ENCODE assay signal across 27 cellular contexts in genomic region chr19:18577365-18577914, GRCh38. TPM values are rescaled to one million over a fixed set of nuclear protein-coding genes. Genes with fewer than 3 reads are reported as not detected.
DNase-seq lines count a peak whose midpoint lies in the region; ATAC-seq, FAIRE-seq and TF ChIP-seq lines count a peak whose summit lies in the region.
"Had no signal": no experiment of that assay in that cellular context is flagged by ENCODE, and none has a peak within 500 bp of the region (broad histone marks: within the 10 kb centered on the region; RNA-seq: fewer than 3 reads in every experiment).

No MANE protein-coding gene starts in this region.

- TF ChIP-seq CTCF in HepG2 (CRISPR knock-in tag; IDR thresholded peaks at IDR 0.05): no peak
- no peak for TF ChIP-seq CTCF in right lobe of liver (IDR thresholded peaks at IDR 0.05)
- no peak for TF ChIP-seq CTCF in activated B cell treated with CpG ODN at 0.5 μM for 24 hours (IDR thresholded peaks at IDR 0.05)
- TF ChIP-seq CTCF in esophagus muscularis mucosa (IDR thresholded peaks at IDR 0.05): no peak

- no peak overlapping the region for H3K4me2 ChIP-seq in HepG2 (ENCODE audit: low read depth, low read length)

- CTCF ChIA-PET in HepG2 (lab: Yijun Ruan, JAX; ENCODE audit: low intra/inter-chr PET ratio, low total read pairs) (no interaction called here), activated B cell treated with CpG ODN at 0.5 μM for 24 hours (lab: Charles Lee) (interaction anchor here (1.2 kb wide), 1 partner anchor 12 kb away, joined by 4 read pairs; no protein-coding TSS in a partner anchor)

- peaks cover 15% of the 10 kb centered on the region for H3K4me1 ChIP-seq in HepG2 (ENCODE audit: insufficient read depth, low read length)
- peaks cover 0 to 18% (median 6%) of the 10 kb centered on the region in 4 donors for H3K4me1 ChIP-seq in right lobe of liver
- H3K4me1 ChIP-seq in esophagus muscularis mucosa: peaks cover 12 to 17% (median 15%) of the 10 kb centered on the region in 4 donors

- no peak for TF ChIP-seq RAD21 in HepG2 (CRISPR knock-in tag; IDR thresholded peaks at IDR 0.05)

- peaks cover 10% of the 10 kb centered on the region for H4K20me1 ChIP-seq in HepG2 (ENCODE audit: insufficient read depth, low read length)

- TF ChIP-seq EP300 in HepG2 (IDR thresholded peaks at IDR 0.05; ENCODE audit: low read depth in 2 of 2, low read length in 2 of 2): no peak
- no peak for TF ChIP-seq EP300 in HepG2 (CRISPR knock-in tag; IDR thresholded peaks at IDR 0.05; ENCODE audit: borderline replicate concordance)
- TF ChIP-seq EP300 in esophagus muscularis mucosa (IDR thresholded peaks at IDR 0.05): no peak

- H3K27me3 Mint-ChIP-seq in activated B cell treated with CpG ODN at 0.5 μM for 24 hours: no peaks in the 10 kb centered on the region
- H3K27me3 Mint-ChIP-seq in stimulated activated naive B cell treated with anti-CD40 and anti-IgM and Interleukin-4, amounts not matched to agents 10 μg/mL and 1 μg/mL and 100 μg/mL, for 72 hours: no peaks in the 10 kb centered on the region
- H3K27me3 Mint-ChIP-seq: activated CD8-positive, alpha-beta memory T cell treated with anti-CD3 and anti-CD28 coated beads, Interleukin-2, amount 10 ng/mL, durations not matched to agents 7 days and 5 days; CD4-positive, alpha-beta memory T cell; naive B cell had no signal

- H3K36me3 ChIP-seq in HepG2 (replicated peaks in 1 of 2; ENCODE audit: control insufficient read depth in 1 of 2, insufficient read depth in 2 of 2, low read length in 2 of 2) (peaks cover 16 to 23% of the 10 kb centered on the region in 2 experiments; a peak in 4 of 5 replicates), right lobe of liver (peaks cover 5 to 39% (median 22%) of the 10 kb centered on the region in 4 donors), esophagus muscularis mucosa (peaks cover 35 to 55% (median 45%) of the 10 kb centered on the region in 4 donors)

- H3K27ac ChIP-seq in HepG2 (ENCODE audit: extremely low read length, insufficient read depth, low read length) (no peak overlapping the region), right lobe of liver (no peak overlapping the region), esophagus muscularis mucosa (replicated peaks in 1 of 4) (no peak overlapping the region)
- H3K27ac ChIP-seq: breast epithelium, epithelial cell of prostate, GM23248, left ventricle myocardium inferior, SJCRH30, tibial nerve had no signal

- H3K9me3 ChIP-seq in HepG2 (ENCODE audit: low read length): no peaks in the 10 kb centered on the region
- no peaks in the 10 kb centered on the region for H3K9me3 ChIP-seq in right lobe of liver
- no peaks in the 10 kb centered on the region for H3K9me3 ChIP-seq in esophagus muscularis mucosa
- H3K9me3 ChIP-seq: breast epithelium, left ventricle myocardium inferior, SJCRH30, tibial nerve had no signal

- no peak overlapping the region for H3K4me3 Mint-ChIP-seq in activated B cell treated with CpG ODN at 0.5 μM for 24 hours
- no peak overlapping the region for H3K4me3 Mint-ChIP-seq in stimulated activated naive B cell treated with anti-CD40 and anti-IgM and Interleukin-4, amounts not matched to agents 10 μg/mL and 1 μg/mL and 100 μg/mL, for 72 hours
- H3K4me3 Mint-ChIP-seq: activated CD8-positive, alpha-beta memory T cell treated with anti-CD3 and anti-CD28 coated beads, Interleukin-2, amount 10 ng/mL, durations not matched to agents 7 days and 5 days had no signal

- H3K36me3 Mint-ChIP-seq in activated B cell treated with CpG ODN at 0.5 μM for 24 hours (ENCODE audit: low read depth): peaks cover 59% of the 10 kb centered on the region
- H3K36me3 Mint-ChIP-seq in stimulated activated naive B cell treated with anti-CD40 and anti-IgM and Interleukin-4, amounts not matched to agents 10 μg/mL and 1 μg/mL and 100 μg/mL, for 72 hours: peaks cover 33 to 48% of the 10 kb centered on the region in 2 donors

- POLR2A ChIA-PET in HepG2 (lab: Yijun Ruan, JAX) (interaction anchor here (0.9 to 2.1 kb wide), 2 partner anchors 10 to 11 kb away, joined by 3 to 7 read pairs; partner anchors contain the start of gene REX1BD), activated B cell treated with CpG ODN at 0.5 μM for 24 hours (lab: Charles Lee) (interaction anchor here (0.5 to 2.6 kb wide), 3 partner anchors 11 to 96 kb away, joined by 4 to 21 read pairs (median 8); partner anchors contain the start of genes KXD1 and REX1BD)

- H3K27me3 ChIP-seq in HepG2 (ENCODE audit: control insufficient read depth in 1 of 2, insufficient read depth in 2 of 2, low read length in 2 of 2) (no peaks in the 10 kb centered on the region; a peak in 1 of 5 replicates), right lobe of liver (no peaks in the 10 kb centered on the region), esophagus muscularis mucosa (no peaks in the 10 kb centered on the region)
- H3K27me3 ChIP-seq: breast epithelium, tibial nerve had no signal

- WGBS in HepG2 (ENCODE audit: low lambda C conversion rate): 95% methylated on average over 21 of the region's 21 CpGs
- 95% methylated on average over 13 of the region's 21 CpGs for WGBS in right lobe of liver (ENCODE audit: insufficient coverage, low coverage, low lambda C conversion rate, missing lambda C conversion rate)
- 93% methylated on average over 19 of the region's 21 CpGs for whole genome bisulfite sequencing in esophagus muscularis mucosa

- H2AFZ ChIP-seq in HepG2 (ENCODE audit: low read length): no peak overlapping the region
- H2AFZ ChIP-seq: GM23248 had no signal

- intact Hi-C loops in HepG2 (cut with micrococcal nuclease; ENCODE audit: unreplicated experiment): no loop called here
- intact Hi-C loops in right lobe of liver (cut with DNase I): loop anchor here in 1 of 2 donors (10.0 kb wide), 1 partner anchor 123 kb away; no protein-coding TSS in a partner anchor
- intact Hi-C loops in activated B cell treated with CpG ODN at 0.5 μM for 24 hours (cut with micrococcal nuclease): no loop called here
- intact Hi-C loops in esophagus muscularis mucosa (cut with DNase I): no loop called here

- ATAC-seq in HepG2: no peak
- ATAC-seq in right lobe of liver: no peak
- ATAC-seq in activated B cell treated with CpG ODN at 0.5 μM for 24 hours (ENCODE audit: low read depth): no peak
- ATAC-seq in stimulated activated naive B cell treated with anti-CD40 and anti-IgM and Interleukin-4, amounts not matched to agents 10 μg/mL and 1 μg/mL and 100 μg/mL, for 72 hours (replicated peaks): no peak
- no peak for ATAC-seq in HG03139 (IDR thresholded peaks at IDR 0.05; ENCODE audit: unreplicated experiment)
- ATAC-seq: activated CD8-positive, alpha-beta memory T cell treated with anti-CD3 and anti-CD28 coated beads, Interleukin-2, amount 10 ng/mL, durations not matched to agents 7 days and 5 days had no signal

- BruUV-seq in HepG2 (replicated peaks; lab: Mats Ljungman, UMichigan): no TSS peak

- DNase-seq in HepG2 (ENCODE audit: low spot score) (no peak), right lobe of liver (no peak), activated B cell treated with CpG ODN at 0.5 μM for 24 hours (no peak), esophagus muscularis mucosa (ENCODE audit: extremely low spot score) (no peak)
- DNase-seq in stimulated activated naive B cell treated with anti-CD40 and anti-IgM and Interleukin-4, amounts not matched to agents 10 μg/mL and 1 μg/mL and 100 μg/mL, for 72 hours: no peak
- DNase-seq: activated CD4-positive, CD25-positive, alpha-beta regulatory T cell; activated CD8-positive, alpha-beta memory T cell treated with anti-CD3 and anti-CD28 coated beads, Interleukin-2, amount 10 ng/mL, durations not matched to agents 7 days and 5 days; activated naive CD4-positive, alpha-beta T cell treated with anti-CD3 and anti-CD28 coated beads, Interleukin-2, amount 50 U/mL, for 16 hours; AML-193; CD4-positive, alpha-beta memory T cell; effector CD4-positive, alpha-beta T cell; glutamatergic neuron; GM23248; islet precursor cell; left ventricle myocardium inferior; naive B cell; NCI-H1105 treated with DMSO at 0.1 percent for 48 hours; NCI-H2029 treated with DMSO at 0.1 percent for 48 hours; NCI-H226; SJCRH30; small intestine had no signal

- H3K4me1 Mint-ChIP-seq in activated B cell treated with CpG ODN at 0.5 μM for 24 hours: peaks cover 25% of the 10 kb centered on the region
- peaks cover 18 to 27% of the 10 kb centered on the region in 2 donors for H3K4me1 Mint-ChIP-seq in stimulated activated naive B cell treated with anti-CD40 and anti-IgM and Interleukin-4, amounts not matched to agents 10 μg/mL and 1 μg/mL and 100 μg/mL, for 72 hours

- no peak overlapping the region for H3K9ac ChIP-seq in HepG2 (ENCODE audit: insufficient read depth, low read depth, low read length)
- H3K9ac ChIP-seq: GM23248 had no signal

- in situ Hi-C loops in HepG2 (cut with HindIII; ENCODE audit: extremely low pct_ligation_motif_present, low pct_unique_long_range_greater_than_20kb): no loop called here

- H3K9me3 Mint-ChIP-seq in activated B cell treated with CpG ODN at 0.5 μM for 24 hours: no peaks in the 10 kb centered on the region
- no peaks in the 10 kb centered on the region for H3K9me3 Mint-ChIP-seq in stimulated activated naive B cell treated with anti-CD40 and anti-IgM and Interleukin-4, amounts not matched to agents 10 μg/mL and 1 μg/mL and 100 μg/mL, for 72 hours
- H3K9me3 Mint-ChIP-seq: CD4-positive, alpha-beta memory T cell; naive B cell had no signal

- H3K79me2 ChIP-seq in HepG2 (ENCODE audit: insufficient read depth, low read length): peaks cover 14% of the 10 kb centered on the region

- H3K4me3 ChIP-seq in HepG2 (replicated peaks in 1 of 3; ENCODE audit: insufficient read depth in 1 of 3, low read depth in 2 of 3, low read length in 3 of 3) (no peak overlapping the region), right lobe of liver (no peak overlapping the region), esophagus muscularis mucosa (no peak overlapping the region)
- H3K4me3 ChIP-seq: breast epithelium, GM23248, left ventricle myocardium inferior, SJCRH30, tibial nerve had no signal

- peak overlapping the region; percentile 59 for H3K27ac Mint-ChIP-seq in activated B cell treated with CpG ODN at 0.5 μM for 24 hours
- peak overlapping the region; percentile 51 for H3K27ac Mint-ChIP-seq in stimulated activated naive B cell treated with anti-CD40 and anti-IgM and Interleukin-4, amounts not matched to agents 10 μg/mL and 1 μg/mL and 100 μg/mL, for 72 hours
- H3K27ac Mint-ChIP-seq: activated CD8-positive, alpha-beta memory T cell treated with anti-CD3 and anti-CD28 coated beads, Interleukin-2, amount 10 ng/mL, durations not matched to agents 7 days and 5 days had no signal

- FAIRE-seq in HepG2 (lab: Jason Lieb, UNC): no peak
- FAIRE-seq: A204.1, colon, small intestine had no signal

- TF ChIP-seq POLR2A in HepG2 (IDR thresholded peaks at IDR 0.05; ENCODE audit: insufficient read depth in 1 of 2, low read depth in 2 of 2, low read length in 2 of 2) (no peak), right lobe of liver (IDR thresholded peaks at IDR 0.05) (no peak), esophagus muscularis mucosa (IDR thresholded peaks at IDR 0.05; ENCODE audit: low read depth) (no peak)

RNA-seq across cellular contexts. Expression of gene UBA52, which starts 5.8 kb away (rescaled TPM):
- total RNA-seq in HepG2 (2016; rRNA removed; fragmentation: Illumina TruSeq; extraction: Trizol): 959 and 1,184 TPM in 2 replicates
- total RNA-seq in HepG2 (2016; cell fraction: cytosol; rRNA removed; fragmentation: Illumina TruSeq; extraction: Trizol; ENCODE audit: low read depth): 1,298 and 1,315 TPM in 2 replicates
- 938 and 1,264 TPM in 2 replicates for total RNA-seq in HepG2 (2016; cell fraction: insoluble cytoplasmic fraction; rRNA removed; fragmentation: Illumina TruSeq; extraction: Trizol)
- total RNA-seq in HepG2 (2016; cell fraction: membrane; rRNA removed; fragmentation: Illumina TruSeq; extraction: Trizol): 1,565 and 1,724 TPM in 2 replicates
- total RNA-seq in HepG2 (2016; cell fraction: nucleus; rRNA removed; fragmentation: Illumina TruSeq; extraction: Trizol): 276 and 314 TPM in 2 replicates
- 1,655 and 1,782 TPM in 2 replicates for polyA plus RNA-seq in HepG2 (2011; rRNA removed)
- polyA plus RNA-seq in HepG2 (2011; cell fraction: cytosol; rRNA removed): 2,000 and 3,037 TPM in 2 replicates
- polyA plus RNA-seq in HepG2 (2011; cell fraction: nucleus; rRNA removed): 482 and 607 TPM in 2 replicates
- 1,641 and 1,658 TPM in 2 replicates for polyA plus RNA-seq in HepG2 (2012)
- 1,864 and 1,905 TPM in 2 replicates for polyA plus RNA-seq in HepG2 (2016; cell fraction: cytosol; fragmentation: Illumina TruSeq; extraction: Trizol; ENCODE audit: low read depth)
- polyA plus RNA-seq in HepG2 (2016; cell fraction: insoluble cytoplasmic fraction; fragmentation: Illumina TruSeq; extraction: Trizol; ENCODE audit: low read depth): 1,524 and 1,536 TPM in 2 replicates
- 2,008 and 2,053 TPM in 2 replicates for polyA plus RNA-seq in HepG2 (2016; cell fraction: membrane; fragmentation: Illumina TruSeq; extraction: Trizol; ENCODE audit: low read depth)
- 658 and 675 TPM in 2 replicates for polyA plus RNA-seq in HepG2 (2016; cell fraction: nucleus; fragmentation: Illumina TruSeq; extraction: Trizol; ENCODE audit: insufficient read depth, low read depth)
- 1,990 and 2,943 TPM in 2 replicates for polyA minus RNA-seq in HepG2 (2011; rRNA and poly(A)+ RNA removed; ENCODE audit: low replicate concordance)
- 420 and 430 TPM in 2 replicates for polyA minus RNA-seq in HepG2 (2011; cell fraction: cytosol; rRNA and poly(A)+ RNA removed)
- 113 and 142 TPM in 2 replicates for polyA minus RNA-seq in HepG2 (2011; cell fraction: nucleus; rRNA and poly(A)+ RNA removed)
- total RNA-seq in right lobe of liver: 100 to 1,000 TPM; 256 to 470 (median 406) TPM
- total RNA-seq in activated B cell treated with CpG ODN at 0.5 μM for 24 hours: 1,962 and 2,164 TPM in 2 replicates
- 100 to 1,000 TPM; 560 to 800 (median 665) TPM for total RNA-seq in esophagus muscularis mucosa

RNA-seq across cellular contexts. Expression of gene REX1BD, which starts 11.2 kb away (rescaled TPM):
- total RNA-seq in HepG2 (2016; rRNA removed; fragmentation: Illumina TruSeq; extraction: Trizol) (20.7 and 25.4 TPM in 2 replicates), right lobe of liver (10 to 100 TPM; 30.4 to 71.7 (median 45.6) TPM), activated B cell treated with CpG ODN at 0.5 μM for 24 hours (83.7 and 85.9 TPM in 2 replicates), esophagus muscularis mucosa (10 to 100 TPM; 56.1 to 77.7 (median 67.0) TPM)
- 16.9 and 18.9 TPM in 2 replicates for total RNA-seq in HepG2 (2016; cell fraction: cytosol; rRNA removed; fragmentation: Illumina TruSeq; extraction: Trizol; ENCODE audit: low read depth)
- 21.8 and 27.1 TPM in 2 replicates for total RNA-seq in HepG2 (2016; cell fraction: insoluble cytoplasmic fraction; rRNA removed; fragmentation: Illumina TruSeq; extraction: Trizol)
- total RNA-seq in HepG2 (2016; cell fraction: membrane; rRNA removed; fragmentation: Illumina TruSeq; extraction: Trizol): 14.9 and 19.7 TPM in 2 replicates
- total RNA-seq in HepG2 (2016; cell fraction: nucleus; rRNA removed; fragmentation: Illumina TruSeq; extraction: Trizol): 11.7 and 15.7 TPM in 2 replicates
- polyA plus RNA-seq in HepG2 (2011; rRNA removed): 7.5 and 7.6 TPM in 2 replicates
- polyA plus RNA-seq in HepG2 (2011; cell fraction: cytosol; rRNA removed): 10.8 and 16.3 TPM in 2 replicates
- polyA plus RNA-seq in HepG2 (2011; cell fraction: nucleus; rRNA removed): 39.3 and 40.2 TPM in 2 replicates
- 8.3 and 10.1 TPM in 2 replicates for polyA plus RNA-seq in HepG2 (2012)
- polyA plus RNA-seq in HepG2 (2016; cell fraction: cytosol; fragmentation: Illumina TruSeq; extraction: Trizol; ENCODE audit: low read depth): 9.6 and 12.0 TPM in 2 replicates
- 11.7 and 12.2 TPM in 2 replicates for polyA plus RNA-seq in HepG2 (2016; cell fraction: insoluble cytoplasmic fraction; fragmentation: Illumina TruSeq; extraction: Trizol; ENCODE audit: low read depth)
- polyA plus RNA-seq in HepG2 (2016; cell fraction: membrane; fragmentation: Illumina TruSeq; extraction: Trizol; ENCODE audit: low read depth): 8.0 and 10.3 TPM in 2 replicates
- polyA plus RNA-seq in HepG2 (2016; cell fraction: nucleus; fragmentation: Illumina TruSeq; extraction: Trizol; ENCODE audit: insufficient read depth, low read depth): 19.7 and 20.4 TPM in 2 replicates
- 2.0 and 4.9 TPM in 2 replicates for polyA minus RNA-seq in HepG2 (2011; rRNA and poly(A)+ RNA removed; ENCODE audit: low replicate concordance)
- 2.6 and 2.7 TPM in 2 replicates for polyA minus RNA-seq in HepG2 (2011; cell fraction: cytosol; rRNA and poly(A)+ RNA removed)
- 2.4 and 2.6 TPM in 2 replicates for polyA minus RNA-seq in HepG2 (2011; cell fraction: nucleus; rRNA and poly(A)+ RNA removed)

RNA-seq across cellular contexts. Expression of gene KXD1, which starts 19.8 kb away (rescaled TPM):
- 44.6 and 53.1 TPM in 2 replicates for total RNA-seq in HepG2 (2016; rRNA removed; fragmentation: Illumina TruSeq; extraction: Trizol)
- 49.9 and 63.5 TPM in 2 replicates for total RNA-seq in HepG2 (2016; cell fraction: cytosol; rRNA removed; fragmentation: Illumina TruSeq; extraction: Trizol; ENCODE audit: low read depth)
- 46.0 and 46.4 TPM in 2 replicates for total RNA-seq in HepG2 (2016; cell fraction: insoluble cytoplasmic fraction; rRNA removed; fragmentation: Illumina TruSeq; extraction: Trizol)
- 90.1 and 104 TPM in 2 replicates for total RNA-seq in HepG2 (2016; cell fraction: membrane; rRNA removed; fragmentation: Illumina TruSeq; extraction: Trizol)
- 20.4 and 21.0 TPM in 2 replicates for total RNA-seq in HepG2 (2016; cell fraction: nucleus; rRNA removed; fragmentation: Illumina TruSeq; extraction: Trizol)
- 143 and 160 TPM in 2 replicates for polyA plus RNA-seq in HepG2 (2011; rRNA removed)
- polyA plus RNA-seq in HepG2 (2011; cell fraction: cytosol; rRNA removed): 112 and 130 TPM in 2 replicates
- 122 and 125 TPM in 2 replicates for polyA plus RNA-seq in HepG2 (2011; cell fraction: nucleus; rRNA removed)
- 61.5 and 85.8 TPM in 2 replicates for polyA plus RNA-seq in HepG2 (2012)
- polyA plus RNA-seq in HepG2 (2016; cell fraction: cytosol; fragmentation: Illumina TruSeq; extraction: Trizol; ENCODE audit: low read depth): 72.0 and 99.5 TPM in 2 replicates
- 68.6 and 76.3 TPM in 2 replicates for polyA plus RNA-seq in HepG2 (2016; cell fraction: insoluble cytoplasmic fraction; fragmentation: Illumina TruSeq; extraction: Trizol; ENCODE audit: low read depth)
- 121 and 126 TPM in 2 replicates for polyA plus RNA-seq in HepG2 (2016; cell fraction: membrane; fragmentation: Illumina TruSeq; extraction: Trizol; ENCODE audit: low read depth)
- 62.9 and 64.5 TPM in 2 replicates for polyA plus RNA-seq in HepG2 (2016; cell fraction: nucleus; fragmentation: Illumina TruSeq; extraction: Trizol; ENCODE audit: insufficient read depth, low read depth)
- 73.9 and 103 TPM in 2 replicates for polyA minus RNA-seq in HepG2 (2011; rRNA and poly(A)+ RNA removed; ENCODE audit: low replicate concordance)
- 43.1 and 52.2 TPM in 2 replicates for polyA minus RNA-seq in HepG2 (2011; cell fraction: cytosol; rRNA and poly(A)+ RNA removed)
- polyA minus RNA-seq in HepG2 (2011; cell fraction: nucleus; rRNA and poly(A)+ RNA removed): 20.0 and 23.6 TPM in 2 replicates
- total RNA-seq in right lobe of liver: 10 to 100 TPM; 30.2 to 93.0 (median 36.1) TPM
- total RNA-seq in activated B cell treated with CpG ODN at 0.5 μM for 24 hours: 82.2 and 88.8 TPM in 2 replicates
- total RNA-seq in esophagus muscularis mucosa: 100 to 1,000 TPM; 129 to 155 (median 149) TPM

RNA-seq across cellular contexts. Expression of gene CRLF1, which starts 29.2 kb away (rescaled TPM):
- 105 and 217 TPM in 2 replicates for total RNA-seq in HepG2 (2016; rRNA removed; fragmentation: Illumina TruSeq; extraction: Trizol)
- 96.8 and 118 TPM in 2 replicates for total RNA-seq in HepG2 (2016; cell fraction: cytosol; rRNA removed; fragmentation: Illumina TruSeq; extraction: Trizol; ENCODE audit: low read depth)
- 97.5 and 221 TPM in 2 replicates for total RNA-seq in HepG2 (2016; cell fraction: insoluble cytoplasmic fraction; rRNA removed; fragmentation: Illumina TruSeq; extraction: Trizol)
- 191 and 193 TPM in 2 replicates for total RNA-seq in HepG2 (2016; cell fraction: membrane; rRNA removed; fragmentation: Illumina TruSeq; extraction: Trizol)
- total RNA-seq in HepG2 (2016; cell fraction: nucleus; rRNA removed; fragmentation: Illumina TruSeq; extraction: Trizol): 219 and 265 TPM in 2 replicates
- polyA plus RNA-seq in HepG2 (2011; rRNA removed): 296 and 337 TPM in 2 replicates
- polyA plus RNA-seq in HepG2 (2011; cell fraction: cytosol; rRNA removed): 347 and 628 TPM in 2 replicates
- polyA plus RNA-seq in HepG2 (2011; cell fraction: nucleus; rRNA removed): 244 and 327 TPM in 2 replicates
- 231 and 373 TPM in 2 replicates for polyA plus RNA-seq in HepG2 (2012)
- polyA plus RNA-seq in HepG2 (2016; cell fraction: cytosol; fragmentation: Illumina TruSeq; extraction: Trizol; ENCODE audit: low read depth): 150 and 176 TPM in 2 replicates
- 122 and 154 TPM in 2 replicates for polyA plus RNA-seq in HepG2 (2016; cell fraction: insoluble cytoplasmic fraction; fragmentation: Illumina TruSeq; extraction: Trizol; ENCODE audit: low read depth)
- 207 and 208 TPM in 2 replicates for polyA plus RNA-seq in HepG2 (2016; cell fraction: membrane; fragmentation: Illumina TruSeq; extraction: Trizol; ENCODE audit: low read depth)
- polyA plus RNA-seq in HepG2 (2016; cell fraction: nucleus; fragmentation: Illumina TruSeq; extraction: Trizol; ENCODE audit: insufficient read depth, low read depth): 462 and 526 TPM in 2 replicates
- polyA minus RNA-seq in HepG2 (2011; rRNA and poly(A)+ RNA removed; ENCODE audit: low replicate concordance): 0.47 and 301 TPM in 2 replicates
- 303 and 346 TPM in 2 replicates for polyA minus RNA-seq in HepG2 (2011; cell fraction: cytosol; rRNA and poly(A)+ RNA removed)
- polyA minus RNA-seq in HepG2 (2011; cell fraction: nucleus; rRNA and poly(A)+ RNA removed): 45.4 and 52.2 TPM in 2 replicates
- 1 to 10 TPM in 2 of 6 experiments, under 1 TPM in 1, not detected in 3; 0.27 to 2.9 (median 1.2) TPM for total RNA-seq in right lobe of liver
- total RNA-seq in activated B cell treated with CpG ODN at 0.5 μM for 24 hours: not detected in 2 replicates
- 100 to 1,000 TPM in 1 of 4 donors, 10 to 100 TPM in 3; 41.5 to 153 (median 59.6) TPM for total RNA-seq in esophagus muscularis mucosa
- total RNA-seq: activated CD8-positive, alpha-beta memory T cell treated with anti-CD3 and anti-CD28 coated beads, Interleukin-2, amount 10 ng/mL, durations not matched to agents 7 days and 5 days; CD4-positive, alpha-beta memory T cell had no signal

RNA-seq across cellular contexts. Expression of gene FKBP8, which starts 34.1 kb away (rescaled TPM):
- total RNA-seq in HepG2 (2016; rRNA removed; fragmentation: Illumina TruSeq; extraction: Trizol) (75.1 and 81.7 TPM in 2 replicates), right lobe of liver (100 to 1,000 TPM in 3 of 6 experiments, 10 to 100 TPM in 3; 92.7 to 179 (median 118) TPM), activated B cell treated with CpG ODN at 0.5 μM for 24 hours (133 and 140 TPM in 2 replicates), esophagus muscularis mucosa (100 to 1,000 TPM; 420 to 568 (median 430) TPM)
- total RNA-seq in HepG2 (2016; cell fraction: cytosol; rRNA removed; fragmentation: Illumina TruSeq; extraction: Trizol; ENCODE audit: low read depth): 75.9 and 83.0 TPM in 2 replicates
- 78.1 and 87.6 TPM in 2 replicates for total RNA-seq in HepG2 (2016; cell fraction: insoluble cytoplasmic fraction; rRNA removed; fragmentation: Illumina TruSeq; extraction: Trizol)
- total RNA-seq in HepG2 (2016; cell fraction: membrane; rRNA removed; fragmentation: Illumina TruSeq; extraction: Trizol): 92.2 and 111 TPM in 2 replicates
- 32.7 and 42.9 TPM in 2 replicates for total RNA-seq in HepG2 (2016; cell fraction: nucleus; rRNA removed; fragmentation: Illumina TruSeq; extraction: Trizol)
- 93.9 and 135 TPM in 2 replicates for polyA plus RNA-seq in HepG2 (2011; rRNA removed)
- polyA plus RNA-seq in HepG2 (2011; cell fraction: cytosol; rRNA removed): 101 and 179 TPM in 2 replicates
- polyA plus RNA-seq in HepG2 (2011; cell fraction: nucleus; rRNA removed): 159 and 173 TPM in 2 replicates
- 93.8 and 130 TPM in 2 replicates for polyA plus RNA-seq in HepG2 (2012)
- 84.6 and 95.1 TPM in 2 replicates for polyA plus RNA-seq in HepG2 (2016; cell fraction: cytosol; fragmentation: Illumina TruSeq; extraction: Trizol; ENCODE audit: low read depth)
- polyA plus RNA-seq in HepG2 (2016; cell fraction: insoluble cytoplasmic fraction; fragmentation: Illumina TruSeq; extraction: Trizol; ENCODE audit: low read depth): 107 and 111 TPM in 2 replicates
- polyA plus RNA-seq in HepG2 (2016; cell fraction: membrane; fragmentation: Illumina TruSeq; extraction: Trizol; ENCODE audit: low read depth): 117 and 126 TPM in 2 replicates
- polyA plus RNA-seq in HepG2 (2016; cell fraction: nucleus; fragmentation: Illumina TruSeq; extraction: Trizol; ENCODE audit: insufficient read depth, low read depth): 80.5 and 87.9 TPM in 2 replicates
- polyA minus RNA-seq in HepG2 (2011; rRNA and poly(A)+ RNA removed; ENCODE audit: low replicate concordance): 96.9 and 151 TPM in 2 replicates
- 63.3 and 77.3 TPM in 2 replicates for polyA minus RNA-seq in HepG2 (2011; cell fraction: cytosol; rRNA and poly(A)+ RNA removed)
- polyA minus RNA-seq in HepG2 (2011; cell fraction: nucleus; rRNA and poly(A)+ RNA removed): 16.6 and 20.1 TPM in 2 replicates
